In the genomic region with DNA sequence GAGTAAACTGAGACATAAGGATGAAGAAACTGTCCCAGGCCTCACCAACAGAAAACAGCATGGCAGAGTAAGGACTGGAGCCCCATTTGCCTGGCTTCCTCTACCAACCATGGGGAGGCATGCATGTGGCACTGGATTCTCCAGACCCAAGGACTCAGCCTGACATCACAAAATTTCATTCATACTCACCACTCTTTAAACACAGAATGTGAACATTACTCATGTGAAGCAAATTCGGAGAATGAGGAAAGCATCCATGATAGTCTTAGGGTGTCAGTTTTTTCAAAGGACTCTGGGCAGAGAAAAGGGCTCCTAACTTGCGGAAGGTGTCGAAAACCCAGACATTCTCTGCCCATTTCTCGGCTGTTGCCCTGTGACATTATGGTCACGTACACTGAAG, we compare ENCODE assay signal across 1 cellular context.
TF ChIP-seq lines count a peak whose summit lies in the region.

No MANE protein-coding gene starts in this region.

TF ChIP-seq in WTC11, 78 proteins besides CTCF, POLR2A, EP300 and RAD21 (continued from another document):
- TF ChIP-seq, protein P1, sequence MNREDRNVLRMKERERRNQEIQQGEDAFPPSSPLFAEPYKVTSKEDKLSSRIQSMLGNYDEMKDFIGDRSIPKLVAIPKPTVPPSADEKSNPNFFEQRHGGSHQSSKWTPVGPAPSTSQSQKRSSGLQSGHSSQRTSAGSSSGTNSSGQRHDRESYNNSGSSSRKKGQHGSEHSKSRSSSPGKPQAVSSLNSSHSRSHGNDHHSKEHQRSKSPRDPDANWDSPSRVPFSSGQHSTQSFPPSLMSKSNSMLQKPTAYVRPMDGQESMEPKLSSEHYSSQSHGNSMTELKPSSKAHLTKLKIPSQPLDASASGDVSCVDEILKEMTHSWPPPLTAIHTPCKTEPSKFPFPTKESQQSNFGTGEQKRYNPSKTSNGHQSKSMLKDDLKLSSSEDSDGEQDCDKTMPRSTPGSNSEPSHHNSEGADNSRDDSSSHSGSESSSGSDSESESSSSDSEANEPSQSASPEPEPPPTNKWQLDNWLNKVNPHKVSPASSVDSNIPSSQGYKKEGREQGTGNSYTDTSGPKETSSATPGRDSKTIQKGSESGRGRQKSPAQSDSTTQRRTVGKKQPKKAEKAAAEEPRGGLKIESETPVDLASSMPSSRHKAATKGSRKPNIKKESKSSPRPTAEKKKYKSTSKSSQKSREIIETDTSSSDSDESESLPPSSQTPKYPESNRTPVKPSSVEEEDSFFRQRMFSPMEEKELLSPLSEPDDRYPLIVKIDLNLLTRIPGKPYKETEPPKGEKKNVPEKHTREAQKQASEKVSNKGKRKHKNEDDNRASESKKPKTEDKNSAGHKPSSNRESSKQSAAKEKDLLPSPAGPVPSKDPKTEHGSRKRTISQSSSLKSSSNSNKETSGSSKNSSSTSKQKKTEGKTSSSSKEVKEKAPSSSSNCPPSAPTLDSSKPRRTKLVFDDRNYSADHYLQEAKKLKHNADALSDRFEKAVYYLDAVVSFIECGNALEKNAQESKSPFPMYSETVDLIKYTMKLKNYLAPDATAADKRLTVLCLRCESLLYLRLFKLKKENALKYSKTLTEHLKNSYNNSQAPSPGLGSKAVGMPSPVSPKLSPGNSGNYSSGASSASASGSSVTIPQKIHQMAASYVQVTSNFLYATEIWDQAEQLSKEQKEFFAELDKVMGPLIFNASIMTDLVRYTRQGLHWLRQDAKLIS (CRISPR knock-in tag; IDR thresholded peaks at IDR 0.05; ENCODE audit: borderline replicate concordance) = no peak
- TF ChIP-seq, protein P2, sequence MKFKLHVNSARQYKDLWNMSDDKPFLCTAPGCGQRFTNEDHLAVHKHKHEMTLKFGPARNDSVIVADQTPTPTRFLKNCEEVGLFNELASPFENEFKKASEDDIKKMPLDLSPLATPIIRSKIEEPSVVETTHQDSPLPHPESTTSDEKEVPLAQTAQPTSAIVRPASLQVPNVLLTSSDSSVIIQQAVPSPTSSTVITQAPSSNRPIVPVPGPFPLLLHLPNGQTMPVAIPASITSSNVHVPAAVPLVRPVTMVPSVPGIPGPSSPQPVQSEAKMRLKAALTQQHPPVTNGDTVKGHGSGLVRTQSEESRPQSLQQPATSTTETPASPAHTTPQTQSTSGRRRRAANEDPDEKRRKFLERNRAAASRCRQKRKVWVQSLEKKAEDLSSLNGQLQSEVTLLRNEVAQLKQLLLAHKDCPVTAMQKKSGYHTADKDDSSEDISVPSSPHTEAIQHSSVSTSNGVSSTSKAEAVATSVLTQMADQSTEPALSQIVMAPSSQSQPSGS (CRISPR knock-in tag; IDR thresholded peaks at IDR 0.05; ENCODE audit: borderline replicate concordance, low read depth) = no peak
- TF ChIP-seq FOXJ3 (CRISPR knock-in tag; IDR thresholded peaks at IDR 0.05; ENCODE audit: borderline replicate concordance) (no peak), ZNF396 (CRISPR knock-in tag; IDR thresholded peaks at IDR 0.05; ENCODE audit: borderline replicate concordance) (no peak), EMX1 (CRISPR knock-in tag; IDR thresholded peaks at IDR 0.05) (no peak), SP1 (CRISPR knock-in tag; conservative IDR thresholded peaks at IDR 0.05) (no peak), OVOL2 (CRISPR knock-in tag; IDR thresholded peaks at IDR 0.05; ENCODE audit: borderline replicate concordance) (no peak), NFATC4 (CRISPR knock-in tag; IDR thresholded peaks at IDR 0.05) (no peak), ATF1 (CRISPR knock-in tag; IDR thresholded peaks at IDR 0.05) (no peak)
- TF ChIP-seq, protein P3, sequence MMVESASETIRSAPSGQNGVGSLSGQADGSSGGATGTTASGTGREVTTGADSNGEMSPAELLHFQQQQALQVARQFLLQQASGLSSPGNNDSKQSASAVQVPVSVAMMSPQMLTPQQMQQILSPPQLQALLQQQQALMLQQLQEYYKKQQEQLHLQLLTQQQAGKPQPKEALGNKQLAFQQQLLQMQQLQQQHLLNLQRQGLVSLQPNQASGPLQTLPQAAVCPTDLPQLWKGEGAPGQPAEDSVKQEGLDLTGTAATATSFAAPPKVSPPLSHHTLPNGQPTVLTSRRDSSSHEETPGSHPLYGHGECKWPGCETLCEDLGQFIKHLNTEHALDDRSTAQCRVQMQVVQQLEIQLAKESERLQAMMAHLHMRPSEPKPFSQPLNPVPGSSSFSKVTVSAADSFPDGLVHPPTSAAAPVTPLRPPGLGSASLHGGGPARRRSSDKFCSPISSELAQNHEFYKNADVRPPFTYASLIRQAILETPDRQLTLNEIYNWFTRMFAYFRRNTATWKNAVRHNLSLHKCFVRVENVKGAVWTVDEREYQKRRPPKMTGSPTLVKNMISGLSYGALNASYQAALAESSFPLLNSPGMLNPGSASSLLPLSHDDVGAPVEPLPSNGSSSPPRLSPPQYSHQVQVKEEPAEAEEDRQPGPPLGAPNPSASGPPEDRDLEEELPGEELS (CRISPR knock-in tag; IDR thresholded peaks at IDR 0.05) = no peak
- TF ChIP-seq, protein P4, sequence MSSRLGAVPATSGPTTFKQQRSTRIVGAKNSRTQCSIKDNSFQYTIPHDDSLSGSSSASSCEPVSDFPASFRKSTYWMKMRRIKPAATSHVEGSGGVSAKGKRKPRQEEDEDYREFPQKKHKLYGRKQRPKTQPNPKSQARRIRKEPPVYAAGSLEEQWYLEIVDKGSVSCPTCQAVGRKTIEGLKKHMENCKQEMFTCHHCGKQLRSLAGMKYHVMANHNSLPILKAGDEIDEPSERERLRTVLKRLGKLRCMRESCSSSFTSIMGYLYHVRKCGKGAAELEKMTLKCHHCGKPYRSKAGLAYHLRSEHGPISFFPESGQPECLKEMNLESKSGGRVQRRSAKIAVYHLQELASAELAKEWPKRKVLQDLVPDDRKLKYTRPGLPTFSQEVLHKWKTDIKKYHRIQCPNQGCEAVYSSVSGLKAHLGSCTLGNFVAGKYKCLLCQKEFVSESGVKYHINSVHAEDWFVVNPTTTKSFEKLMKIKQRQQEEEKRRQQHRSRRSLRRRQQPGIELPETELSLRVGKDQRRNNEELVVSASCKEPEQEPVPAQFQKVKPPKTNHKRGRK (CRISPR knock-in tag; IDR thresholded peaks at IDR 0.05; ENCODE audit: borderline replicate concordance) = no peak
- TF ChIP-seq, protein P5, sequence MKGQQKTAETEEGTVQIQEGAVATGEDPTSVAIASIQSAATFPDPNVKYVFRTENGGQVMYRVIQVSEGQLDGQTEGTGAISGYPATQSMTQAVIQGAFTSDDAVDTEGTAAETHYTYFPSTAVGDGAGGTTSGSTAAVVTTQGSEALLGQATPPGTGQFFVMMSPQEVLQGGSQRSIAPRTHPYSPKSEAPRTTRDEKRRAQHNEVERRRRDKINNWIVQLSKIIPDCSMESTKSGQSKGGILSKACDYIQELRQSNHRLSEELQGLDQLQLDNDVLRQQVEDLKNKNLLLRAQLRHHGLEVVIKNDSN (CRISPR knock-in tag; IDR thresholded peaks at IDR 0.05) = no peak
